Comparison of ENCODE assay signal across 1 cellular context in the genomic region with DNA sequence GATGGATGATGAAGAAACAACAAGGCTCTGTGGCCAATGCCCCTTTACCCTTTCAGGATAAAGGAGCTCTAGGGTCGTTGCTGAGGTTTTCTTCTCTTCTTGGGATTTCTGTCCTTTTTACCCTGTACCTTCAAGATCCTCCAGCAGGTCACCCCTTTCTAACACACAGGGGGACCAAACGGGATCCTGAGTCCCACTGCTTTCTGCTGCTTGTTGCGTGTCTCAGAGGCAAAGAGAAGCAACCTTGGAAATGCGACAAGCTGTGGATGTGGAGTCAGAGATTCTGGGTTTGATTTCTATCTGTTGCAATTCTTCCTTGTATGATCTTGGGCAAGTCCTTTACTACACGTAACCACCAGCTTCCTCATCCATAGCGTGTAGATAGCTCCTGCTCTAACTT.
TF ChIP-seq lines count a peak whose summit lies in the region.

No MANE protein-coding gene starts in this region.

TF ChIP-seq in GM12878, 131 proteins besides CTCF, POLR2A, EP300 and RAD21 (continued from another document):
- TF ChIP-seq, protein P1, sequence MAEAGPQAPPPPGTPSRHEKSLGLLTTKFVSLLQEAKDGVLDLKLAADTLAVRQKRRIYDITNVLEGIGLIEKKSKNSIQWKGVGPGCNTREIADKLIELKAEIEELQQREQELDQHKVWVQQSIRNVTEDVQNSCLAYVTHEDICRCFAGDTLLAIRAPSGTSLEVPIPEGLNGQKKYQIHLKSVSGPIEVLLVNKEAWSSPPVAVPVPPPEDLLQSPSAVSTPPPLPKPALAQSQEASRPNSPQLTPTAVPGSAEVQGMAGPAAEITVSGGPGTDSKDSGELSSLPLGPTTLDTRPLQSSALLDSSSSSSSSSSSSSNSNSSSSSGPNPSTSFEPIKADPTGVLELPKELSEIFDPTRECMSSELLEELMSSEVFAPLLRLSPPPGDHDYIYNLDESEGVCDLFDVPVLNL (IDR thresholded peaks at IDR 0.05; ENCODE audit: low read depth, low read length) = no peak
- no peak for TF ChIP-seq RELA (IDR thresholded peaks at IDR 0.05; ENCODE audit: borderline replicate concordance, partially characterized antibody)
